Comparison of ENCODE assay signal across 22 cellular contexts in the genomic region with DNA sequence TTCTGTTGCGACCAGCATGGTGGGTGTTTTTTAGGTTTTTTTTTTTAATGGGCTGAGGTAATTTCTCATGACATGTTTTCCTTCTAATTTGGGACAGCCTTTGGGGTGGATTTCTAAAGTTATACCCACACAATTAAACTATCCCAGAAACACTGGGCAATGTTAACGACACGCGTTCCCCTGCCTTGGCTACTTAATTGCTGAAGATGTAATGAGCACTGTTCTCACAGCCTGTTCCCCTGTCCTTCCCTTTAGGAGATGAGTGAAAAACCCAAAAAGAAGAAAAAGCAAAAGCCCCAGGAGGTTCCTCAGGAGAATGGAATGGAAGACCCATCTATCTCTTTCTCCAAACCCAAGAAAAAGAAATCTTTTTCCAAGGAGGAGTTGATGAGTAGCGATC.
"Had no signal": no experiment of that assay in that cellular context is flagged by ENCODE, and none has a peak within 500 bp of the region (broad histone marks: within the 10 kb centered on the region; RNA-seq: fewer than 3 reads in every experiment).

No MANE protein-coding gene starts in this region.

- H3K4me1 ChIP-seq: foreskin keratinocyte had no signal

- H3K27me3 ChIP-seq: brain microvascular endothelial cell, foreskin keratinocyte, stomach, testis, upper lobe of left lung had no signal

- ATAC-seq: foreskin keratinocyte, right cardiac atrium had no signal

- H3K27ac ChIP-seq: brain microvascular endothelial cell, foreskin keratinocyte, prostate gland, stomach, testis, upper lobe of left lung had no signal

- H3K27me3 Mint-ChIP-seq: central memory CD8-positive, alpha-beta T cell had no signal

- H3K4me2 ChIP-seq: SK-N-SH had no signal

- DNase-seq: activated CD4-positive, alpha-beta T cell treated with anti-CD3 and anti-CD28 coated beads, Interleukin-2, amount 50 U/mL, for 4 hours; activated CD4-positive, CD25-positive, alpha-beta regulatory T cell treated with anti-CD3 and anti-CD28 coated beads, Interleukin-2, amount 50 U/mL, for 72 hours; activated CD8-positive, alpha-beta memory T cell treated with anti-CD3 and anti-CD28 coated beads, Interleukin-2, amount 50 U/mL, for 4 hours; brain microvascular endothelial cell; cortex of kidney; effector CD8-positive, alpha-beta T cell; foreskin keratinocyte; occipital lobe; right cardiac atrium; SK-N-SH; small intestine; stimulated activated CD4-positive, alpha-beta T cell treated with anti-CD3 and anti-CD28 coated beads, Interleukin-4, amount 100 ng/mL, for 4 hours; stomach; T-helper 1 cell; T1000; testis; upper lobe of left lung had no signal

- H3K9me2 ChIP-seq: SK-N-SH had no signal

- H3K4me3 Mint-ChIP-seq: central memory CD8-positive, alpha-beta T cell had no signal

- H3K27ac Mint-ChIP-seq: nephron had no signal

- H3K4me3 ChIP-seq: prostate gland, stomach, testis, upper lobe of left lung had no signal

- H3K9me3 Mint-ChIP-seq: activated naive CD4-positive, alpha-beta T cell treated with anti-CD3 and anti-CD28 coated beads, Interleukin-2, amount 50 U/mL, for 72 hours; activated T-helper 2 cell treated with anti-CD3 and anti-CD28 coated beads, Interferon-gamma antibody, Interleukin-2, Interleukin-4, amounts not matched to agents 10 μg/mL and 5 μg/mL and 100 μg/mL, durations not matched to agents 14 hours and 24 hours and 36 hours; central memory CD8-positive, alpha-beta T cell; nephron had no signal
